Comparison of ENCODE assay signal across 28 cellular contexts in the genomic region with DNA sequence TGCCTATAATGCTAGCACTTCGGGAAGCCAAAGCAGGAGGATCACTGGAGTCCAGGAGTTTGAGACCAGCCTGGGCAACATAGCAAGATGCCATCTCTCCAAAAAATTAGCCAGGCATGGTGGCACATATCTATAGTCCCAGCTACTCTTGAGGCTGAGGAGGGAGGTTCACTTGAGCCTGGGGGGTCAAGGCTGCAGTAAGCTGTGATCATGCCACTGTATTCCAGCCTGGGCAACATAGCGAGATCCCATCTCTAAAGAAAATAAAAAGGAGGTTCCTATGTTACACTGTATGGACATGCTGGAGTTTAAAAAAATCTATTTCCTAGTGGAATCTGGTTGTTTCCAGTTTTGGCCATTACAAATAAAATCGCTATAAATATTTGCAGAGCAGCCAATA.
"Had no signal": no experiment of that assay in that cellular context is flagged by ENCODE, and none has a peak within 500 bp of the region (broad histone marks: within the 10 kb centered on the region; RNA-seq: fewer than 3 reads in every experiment).

No MANE protein-coding gene starts in this region.

- H3K4me3 Mint-ChIP-seq: activated CD8-positive, alpha-beta T cell treated with anti-CD3 and anti-CD28 coated beads for 36 hours; activated naive CD8-positive, alpha-beta T cell treated with anti-CD3 and anti-CD28 coated beads for 36 hours had no signal

- H3K9me3 ChIP-seq: ascending aorta, breast epithelium, MG63 had no signal

- DNase-seq: activated CD4-positive, alpha-beta T cell treated with anti-CD3 and anti-CD28 coated beads, Interleukin-2, amount 50 U/mL, for 1 hour; activated CD8-positive, alpha-beta T cell treated with anti-CD3 and anti-CD28 coated beads for 36 hours; activated effector memory CD4-positive, alpha-beta T cell treated with anti-CD3 and anti-CD28 coated beads, Interleukin-2, amount 50 U/mL, for 16 hours; activated naive CD4-positive, alpha-beta T cell; activated naive CD4-positive, alpha-beta T cell treated with anti-CD3 and anti-CD28 coated beads, Interleukin-2, amount 50 U/mL, for 16 hours; activated naive CD8-positive, alpha-beta T cell treated with anti-CD3 and anti-CD28 coated beads for 36 hours; activated T-cell treated with anti-CD3 and anti-CD28 coated beads, Interleukin-2, amount 50 U/mL, for 1 hour; amygdala; Kasumi-1; KG1; MG63; NCI-H1048; NCI-H1105 treated with DMSO at 0.1 percent for 48 hours; NCI-H1436; NCI-H1694 treated with DMSO at 0.1 percent for 48 hours; NCI-H2029; NCI-H510A; NCI-H748 treated with DMSO at 0.1 percent for 48 hours; NK-92 treated with Interleukin-12 subunit alpha and Interleukin-12 subunit beta, amount 100 ng/mL, for 24 hours; PC-9; SIG-M5; SW 1271; T-helper 9 cell had no signal

- H3K4me1 ChIP-seq: breast epithelium had no signal

- H3K27ac ChIP-seq: ascending aorta, breast epithelium, PC-9, RWPE1, VCaP had no signal

- ATAC-seq: activated CD8-positive, alpha-beta T cell treated with anti-CD3 and anti-CD28 coated beads for 36 hours; Right ventricle myocardium inferior had no signal

- H3K4me3 ChIP-seq: ascending aorta, breast epithelium, MG63, PC-9 had no signal

- H3K27ac Mint-ChIP-seq: activated CD8-positive, alpha-beta T cell treated with anti-CD3 and anti-CD28 coated beads for 36 hours; activated naive CD8-positive, alpha-beta T cell treated with anti-CD3 and anti-CD28 coated beads for 36 hours had no signal

- H3K27me3 Mint-ChIP-seq: activated CD8-positive, alpha-beta T cell treated with anti-CD3 and anti-CD28 coated beads for 36 hours; activated naive CD8-positive, alpha-beta T cell treated with anti-CD3 and anti-CD28 coated beads for 36 hours had no signal

- H3K36me3 ChIP-seq: ascending aorta, breast epithelium, MG63 had no signal

- H3K9me3 Mint-ChIP-seq: activated CD8-positive, alpha-beta T cell treated with anti-CD3 and anti-CD28 coated beads for 36 hours; activated naive CD8-positive, alpha-beta T cell treated with anti-CD3 and anti-CD28 coated beads for 36 hours had no signal
